ENCODE assay signal across 1 cellular context in the genomic region with DNA sequence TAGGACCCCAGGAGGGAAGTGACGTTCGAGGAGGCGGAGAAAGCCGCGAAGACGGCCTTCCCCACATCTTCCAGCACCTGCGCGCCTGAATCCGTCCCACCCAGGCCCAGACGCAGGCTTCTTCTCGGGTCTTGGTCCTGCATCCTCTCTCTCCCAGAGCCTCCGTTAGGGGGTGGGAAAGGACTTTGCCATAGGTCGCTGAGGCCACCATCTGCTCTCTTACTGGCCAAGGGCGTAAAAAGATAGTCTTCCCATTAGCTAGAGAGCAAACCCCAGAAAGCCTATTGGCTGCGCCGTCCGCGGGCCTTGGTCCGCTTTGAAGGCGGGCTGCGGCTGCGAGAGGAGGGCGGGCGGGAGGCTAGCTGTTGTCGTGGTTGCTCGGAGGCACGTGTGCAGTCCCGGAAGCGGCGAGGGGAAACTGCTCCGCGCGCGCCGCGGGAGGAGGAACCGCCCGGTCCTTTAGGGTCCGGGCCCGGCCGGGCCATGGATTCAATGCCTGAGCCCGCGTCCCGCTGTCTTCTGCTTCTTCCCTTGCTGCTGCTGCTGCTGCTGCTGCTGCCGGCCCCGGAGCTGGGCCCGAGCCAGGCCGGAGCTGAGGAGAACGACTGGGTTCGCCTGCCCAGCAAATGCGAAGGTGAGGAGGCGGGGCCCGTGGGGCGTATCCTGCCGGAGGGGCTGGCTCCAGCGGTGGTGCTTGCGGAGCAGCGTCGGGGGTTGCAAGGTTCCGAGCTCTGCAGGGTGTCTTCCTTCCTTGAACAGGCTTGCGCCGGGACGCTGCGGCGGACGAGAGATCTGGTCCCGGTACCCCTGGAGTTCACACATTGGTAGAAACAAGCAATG.
TF ChIP-seq lines count a peak whose summit lies in the region.

A gene (plus strand): TSS at position 393 of the 840 bp plus-strand sequence. CDS start 91 bp downstream, at position 484.

TF ChIP-seq in HepG2, 621 proteins besides CTCF, POLR2A, EP300 and RAD21 (continued from another document and continues in another):
- TF ChIP-seq, protein P1, sequence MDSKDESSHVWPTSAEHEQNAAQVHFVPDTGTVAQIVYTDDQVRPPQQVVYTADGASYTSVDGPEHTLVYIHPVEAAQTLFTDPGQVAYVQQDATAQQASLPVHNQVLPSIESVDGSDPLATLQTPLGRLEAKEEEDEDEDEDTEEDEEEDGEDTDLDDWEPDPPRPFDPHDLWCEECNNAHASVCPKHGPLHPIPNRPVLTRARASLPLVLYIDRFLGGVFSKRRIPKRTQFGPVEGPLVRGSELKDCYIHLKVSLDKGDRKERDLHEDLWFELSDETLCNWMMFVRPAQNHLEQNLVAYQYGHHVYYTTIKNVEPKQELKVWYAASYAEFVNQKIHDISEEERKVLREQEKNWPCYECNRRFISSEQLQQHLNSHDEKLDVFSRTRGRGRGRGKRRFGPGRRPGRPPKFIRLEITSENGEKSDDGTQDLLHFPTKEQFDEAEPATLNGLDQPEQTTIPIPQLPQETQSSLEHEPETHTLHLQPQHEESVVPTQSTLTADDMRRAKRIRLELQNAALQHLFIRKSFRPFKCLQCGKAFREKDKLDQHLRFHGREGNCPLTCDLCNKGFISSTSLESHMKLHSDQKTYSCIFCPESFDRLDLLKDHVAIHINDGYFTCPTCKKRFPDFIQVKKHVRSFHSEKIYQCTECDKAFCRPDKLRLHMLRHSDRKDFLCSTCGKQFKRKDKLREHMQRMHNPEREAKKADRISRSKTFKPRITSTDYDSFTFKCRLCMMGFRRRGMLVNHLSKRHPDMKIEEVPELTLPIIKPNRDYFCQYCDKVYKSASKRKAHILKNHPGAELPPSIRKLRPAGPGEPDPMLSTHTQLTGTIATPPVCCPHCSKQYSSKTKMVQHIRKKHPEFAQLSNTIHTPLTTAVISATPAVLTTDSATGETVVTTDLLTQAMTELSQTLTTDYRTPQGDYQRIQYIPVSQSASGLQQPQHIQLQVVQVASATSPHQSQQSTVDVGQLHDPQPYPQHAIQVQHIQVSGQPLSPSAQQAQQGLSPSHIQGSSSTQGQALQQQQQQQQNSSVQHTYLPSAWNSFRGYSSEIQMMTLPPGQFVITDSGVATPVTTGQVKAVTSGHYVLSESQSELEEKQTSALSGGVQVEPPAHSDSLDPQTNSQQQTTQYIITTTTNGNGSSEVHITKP (CRISPR knock-in tag; IDR thresholded peaks at IDR 0.05; ENCODE audit: low read depth): peak; percentile 57; the same call in 1 of the 2 replicates
- 0 out of 2 replicates have a peak, but pooled peaks have one; percentile 23 for TF ChIP-seq PPARG (CRISPR knock-in tag; conservative IDR thresholded peaks at IDR 0.05)
- TF ChIP-seq CBFB (CRISPR knock-in tag; IDR thresholded peaks at IDR 0.05): peak; percentile 91
- no peak for TF ChIP-seq EZH2 (conservative IDR thresholded peaks at IDR 0.05; ENCODE audit: low read depth, low read length)
- TF ChIP-seq PHF8 (CRISPR knock-in tag; IDR thresholded peaks at IDR 0.05): peak; percentile 98
- TF ChIP-seq HCFC1 (IDR thresholded peaks at IDR 0.05; ENCODE audit: low read depth, low read length): no peak
- no peak for TF ChIP-seq ZFP36 (IDR thresholded peaks at IDR 0.05; ENCODE audit: borderline replicate concordance, low read depth, low read length, partially characterized antibody)
- TF ChIP-seq FLYWCH1 (CRISPR knock-in tag; IDR thresholded peaks at IDR 0.05): peak; percentile 99
- peak; percentile 98 for TF ChIP-seq ZNF766 (CRISPR knock-in tag; IDR thresholded peaks at IDR 0.05; ENCODE audit: borderline replicate concordance)
- TF ChIP-seq ZKSCAN8 (CRISPR knock-in tag; IDR thresholded peaks at IDR 0.05; ENCODE audit: borderline replicate concordance): peak; percentile 88
- TF ChIP-seq HOXA9 (CRISPR knock-in tag; IDR thresholded peaks at IDR 0.05; ENCODE audit: borderline replicate concordance): peak; percentile 99
- no peak for TF ChIP-seq NFE2L2 (IDR thresholded peaks at IDR 0.05; ENCODE audit: low read length)
- no peak for TF ChIP-seq ZKSCAN1 (IDR thresholded peaks at IDR 0.05; ENCODE audit: low read length)
- peak; percentile 83 for TF ChIP-seq ISL2 (CRISPR knock-in tag; IDR thresholded peaks at IDR 0.05)
- TF ChIP-seq FIP1L1 (IDR thresholded peaks at IDR 0.05; ENCODE audit: borderline replicate concordance, insufficient read depth, low read depth, low read length): no peak
- no peak for TF ChIP-seq PAF1 (CRISPR knock-in tag; IDR thresholded peaks at IDR 0.05)
- TF ChIP-seq ATRX (CRISPR knock-in tag; IDR thresholded peaks at IDR 0.05; ENCODE audit: borderline replicate concordance): no peak
- TF ChIP-seq JUND (CRISPR knock-in tag; IDR thresholded peaks at IDR 0.05): 0 out of 2 replicates have a peak, but pooled peaks have one; percentile 24
- TF ChIP-seq ELF4 (CRISPR knock-in tag; IDR thresholded peaks at IDR 0.05; ENCODE audit: borderline replicate concordance): peak; percentile 99
- no peak; the same call in 1 of the 2 replicates for TF ChIP-seq ZBTB1 (CRISPR knock-in tag; IDR thresholded peaks at IDR 0.05; ENCODE audit: borderline replicate concordance)
- TF ChIP-seq ZNF841 (CRISPR knock-in tag; IDR thresholded peaks at IDR 0.05; ENCODE audit: borderline replicate concordance): peak; percentile 94; the same call in 1 of the 2 replicates
- TF ChIP-seq, protein P2, sequence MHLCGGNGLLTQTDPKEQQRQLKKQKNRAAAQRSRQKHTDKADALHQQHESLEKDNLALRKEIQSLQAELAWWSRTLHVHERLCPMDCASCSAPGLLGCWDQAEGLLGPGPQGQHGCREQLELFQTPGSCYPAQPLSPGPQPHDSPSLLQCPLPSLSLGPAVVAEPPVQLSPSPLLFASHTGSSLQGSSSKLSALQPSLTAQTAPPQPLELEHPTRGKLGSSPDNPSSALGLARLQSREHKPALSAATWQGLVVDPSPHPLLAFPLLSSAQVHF (CRISPR knock-in tag; IDR thresholded peaks at IDR 0.05): peak; percentile 99
- TF ChIP-seq SMYD3 (CRISPR knock-in tag; IDR thresholded peaks at IDR 0.05): peak; percentile 100
- TF ChIP-seq, protein P3, sequence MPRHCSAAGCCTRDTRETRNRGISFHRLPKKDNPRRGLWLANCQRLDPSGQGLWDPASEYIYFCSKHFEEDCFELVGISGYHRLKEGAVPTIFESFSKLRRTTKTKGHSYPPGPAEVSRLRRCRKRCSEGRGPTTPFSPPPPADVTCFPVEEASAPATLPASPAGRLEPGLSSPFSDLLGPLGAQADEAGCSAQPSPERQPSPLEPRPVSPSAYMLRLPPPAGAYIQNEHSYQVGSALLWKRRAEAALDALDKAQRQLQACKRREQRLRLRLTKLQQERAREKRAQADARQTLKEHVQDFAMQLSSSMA (CRISPR knock-in tag; IDR thresholded peaks at IDR 0.05): peak; percentile 96
- peak; percentile 45; the same call in 1 of the 2 replicates for TF ChIP-seq NCOR1 (IDR thresholded peaks at IDR 0.05; ENCODE audit: borderline replicate concordance, low read length)
- TF ChIP-seq NR2F1 (CRISPR knock-in tag; IDR thresholded peaks at IDR 0.05): peak in 1 of 2 experiments; percentile 3; a peak in 1 of 4 replicates
- TF ChIP-seq, protein P4, sequence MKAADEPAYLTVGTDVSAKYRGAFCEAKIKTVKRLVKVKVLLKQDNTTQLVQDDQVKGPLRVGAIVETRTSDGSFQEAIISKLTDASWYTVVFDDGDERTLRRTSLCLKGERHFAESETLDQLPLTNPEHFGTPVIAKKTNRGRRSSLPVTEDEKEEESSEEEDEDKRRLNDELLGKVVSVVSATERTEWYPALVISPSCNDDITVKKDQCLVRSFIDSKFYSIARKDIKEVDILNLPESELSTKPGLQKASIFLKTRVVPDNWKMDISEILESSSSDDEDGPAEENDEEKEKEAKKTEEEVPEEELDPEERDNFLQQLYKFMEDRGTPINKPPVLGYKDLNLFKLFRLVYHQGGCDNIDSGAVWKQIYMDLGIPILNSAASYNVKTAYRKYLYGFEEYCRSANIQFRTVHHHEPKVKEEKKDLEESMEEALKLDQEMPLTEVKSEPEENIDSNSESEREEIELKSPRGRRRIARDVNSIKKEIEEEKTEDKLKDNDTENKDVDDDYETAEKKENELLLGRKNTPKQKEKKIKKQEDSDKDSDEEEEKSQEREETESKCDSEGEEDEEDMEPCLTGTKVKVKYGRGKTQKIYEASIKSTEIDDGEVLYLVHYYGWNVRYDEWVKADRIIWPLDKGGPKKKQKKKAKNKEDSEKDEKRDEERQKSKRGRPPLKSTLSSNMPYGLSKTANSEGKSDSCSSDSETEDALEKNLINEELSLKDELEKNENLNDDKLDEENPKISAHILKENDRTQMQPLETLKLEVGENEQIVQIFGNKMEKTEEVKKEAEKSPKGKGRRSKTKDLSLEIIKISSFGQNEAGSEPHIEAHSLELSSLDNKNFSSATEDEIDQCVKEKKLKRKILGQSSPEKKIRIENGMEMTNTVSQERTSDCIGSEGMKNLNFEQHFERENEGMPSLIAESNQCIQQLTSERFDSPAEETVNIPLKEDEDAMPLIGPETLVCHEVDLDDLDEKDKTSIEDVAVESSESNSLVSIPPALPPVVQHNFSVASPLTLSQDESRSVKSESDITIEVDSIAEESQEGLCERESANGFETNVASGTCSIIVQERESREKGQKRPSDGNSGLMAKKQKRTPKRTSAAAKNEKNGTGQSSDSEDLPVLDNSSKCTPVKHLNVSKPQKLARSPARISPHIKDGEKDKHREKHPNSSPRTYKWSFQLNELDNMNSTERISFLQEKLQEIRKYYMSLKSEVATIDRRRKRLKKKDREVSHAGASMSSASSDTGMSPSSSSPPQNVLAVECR (CRISPR knock-in tag; IDR thresholded peaks at IDR 0.05; ENCODE audit: borderline replicate concordance): peak; percentile 100
- TF ChIP-seq, protein P5, sequence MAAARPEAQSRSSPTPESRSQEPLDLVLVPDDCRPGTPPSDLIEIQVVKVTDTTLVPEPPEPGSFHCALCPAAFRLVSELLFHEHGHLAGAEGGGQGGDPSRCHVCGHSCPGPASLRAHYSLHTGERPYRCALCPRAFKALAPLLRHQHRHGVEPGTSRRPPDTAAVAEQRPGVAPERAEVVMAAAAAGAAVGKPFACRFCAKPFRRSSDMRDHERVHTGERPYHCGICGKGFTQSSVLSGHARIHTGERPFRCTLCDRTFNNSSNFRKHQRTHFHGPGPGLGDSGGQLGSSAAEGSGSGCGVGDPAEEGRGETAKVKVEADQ (CRISPR knock-in tag; IDR thresholded peaks at IDR 0.05; ENCODE audit: borderline replicate concordance): peak; percentile 81
- TF ChIP-seq ZFYVE20 (CRISPR knock-in tag; IDR thresholded peaks at IDR 0.05; ENCODE audit: borderline replicate concordance, low read depth): peak; percentile 66; the same call in 1 of the 2 replicates
- TF ChIP-seq BORCS8-MEF2B (CRISPR knock-in tag; IDR thresholded peaks at IDR 0.05): peak; percentile 100
- peak; percentile 44 for TF ChIP-seq HNRNPK (IDR thresholded peaks at IDR 0.05; ENCODE audit: low read depth, low read length, poor library complexity, severe bottlenecking)
- no peak for TF ChIP-seq SRF (IDR thresholded peaks at IDR 0.05; ENCODE audit: low read depth, low read length)
- TF ChIP-seq ZNF136 (CRISPR knock-in tag; IDR thresholded peaks at IDR 0.05; ENCODE audit: low read depth): peak; percentile 33; the same call in 1 of the 2 replicates
- TF ChIP-seq ZFP82 (CRISPR knock-in tag; IDR thresholded peaks at IDR 0.05; ENCODE audit: borderline replicate concordance): peak; percentile 87
- peak; percentile 91 for TF ChIP-seq SATB2 (CRISPR knock-in tag; IDR thresholded peaks at IDR 0.05)
- peak; percentile 10; the same call in 1 of the 2 replicates for TF ChIP-seq NR2F6 (IDR thresholded peaks at IDR 0.05)
- peak; percentile 53 for TF ChIP-seq NR2F6 (CRISPR knock-in tag; IDR thresholded peaks at IDR 0.05)
- peak; percentile 58; the same call in 1 of the 2 replicates for TF ChIP-seq ZNF143 (CRISPR knock-in tag; IDR thresholded peaks at IDR 0.05)
- peak; percentile 98 for TF ChIP-seq RFXAP (CRISPR knock-in tag; IDR thresholded peaks at IDR 0.05; ENCODE audit: borderline replicate concordance)
- TF ChIP-seq, protein P6, sequence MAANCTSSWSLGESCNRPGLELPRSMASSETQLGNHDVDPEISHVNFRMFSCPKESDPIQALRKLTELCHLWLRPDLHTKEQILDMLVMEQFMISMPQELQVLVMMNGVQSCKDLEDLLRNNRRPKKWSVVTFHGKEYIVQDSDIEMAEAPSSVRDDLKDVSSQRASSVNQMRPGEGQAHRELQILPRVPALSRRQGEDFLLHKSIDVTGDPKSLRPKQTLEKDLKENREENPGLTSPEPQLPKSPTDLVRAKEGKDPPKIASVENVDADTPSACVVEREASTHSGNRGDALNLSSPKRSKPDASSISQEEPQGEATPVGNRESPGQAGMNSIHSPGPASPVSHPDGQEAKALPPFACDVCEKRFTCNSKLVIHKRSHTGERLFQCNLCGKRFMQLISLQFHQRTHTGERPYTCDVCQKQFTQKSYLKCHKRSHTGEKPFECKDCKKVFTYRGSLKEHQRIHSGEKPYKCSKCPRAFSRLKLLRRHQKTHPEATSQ (CRISPR knock-in tag; IDR thresholded peaks at IDR 0.05; ENCODE audit: borderline replicate concordance): peak; percentile 97
- TF ChIP-seq IRF2 (CRISPR knock-in tag; IDR thresholded peaks at IDR 0.05): peak; percentile 93
- peak; percentile 98 for TF ChIP-seq ZNF274 (CRISPR knock-in tag; IDR thresholded peaks at IDR 0.05)
- TF ChIP-seq BRCA1 (CRISPR knock-in tag; IDR thresholded peaks at IDR 0.05): peak; percentile 69; the same call in 1 of the 2 replicates
- peak; percentile 85; the same call in 1 of the 2 replicates for TF ChIP-seq NPAS2 (CRISPR knock-in tag; IDR thresholded peaks at IDR 0.05; ENCODE audit: borderline replicate concordance)
- TF ChIP-seq ZNF317 (CRISPR knock-in tag; IDR thresholded peaks at IDR 0.05): no peak; the same call in 1 of the 2 replicates
